26 cellular contexts compared by ENCODE assay signal in the genomic region with DNA sequence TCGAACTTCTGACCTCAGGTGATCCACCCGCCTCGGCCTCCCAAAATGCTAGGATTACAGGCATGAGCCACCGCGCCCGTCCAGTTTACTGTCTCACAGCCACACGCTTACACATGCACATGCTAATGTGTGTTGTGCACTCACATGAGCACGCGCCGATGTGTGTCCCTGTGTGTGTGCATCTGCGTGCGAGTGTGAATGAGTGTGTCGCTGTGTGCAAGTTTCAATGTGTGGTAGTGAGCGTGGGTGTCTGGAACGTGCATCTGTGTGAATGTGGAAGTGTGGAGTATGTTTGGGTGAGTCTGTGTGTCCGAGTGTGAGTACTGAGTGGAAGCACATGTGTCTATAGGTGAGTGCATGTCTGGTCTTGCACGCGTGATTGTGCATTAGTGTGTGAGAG. TPM values are rescaled to one million over a fixed set of nuclear protein-coding genes. Genes with fewer than 3 reads are reported as not detected.
"Had no signal": no experiment of that assay in that cellular context is flagged by ENCODE, and none has a peak within 500 bp of the region (broad histone marks: within the 10 kb centered on the region; RNA-seq: fewer than 3 reads in every experiment).

No MANE protein-coding gene starts in this region.

- H3K36me3 ChIP-seq: esophagus squamous epithelium, lower lobe of right lung, spleen, tibial artery, upper lobe of left lung had no signal

- H2AFZ ChIP-seq: parathyroid adenoma had no signal

- H3K4me3 ChIP-seq: esophagus squamous epithelium, lower lobe of right lung, spleen, testis, tibial artery, upper lobe of left lung had no signal

- H3K27ac ChIP-seq: esophagus squamous epithelium, lower lobe of right lung, parathyroid adenoma, spleen, testis, tibial artery, upper lobe of left lung had no signal

- DNase-seq: cortex of kidney; effector memory CD8-positive, alpha-beta T cell; erythroblast; esophagus squamous epithelium; foreskin melanocyte; left ventricle myocardium superior; lower lobe of right lung; naive thymus-derived CD8-positive, alpha-beta T cell; nephron progenitor cell; spleen; stimulated activated CD4-positive, alpha-beta T cell treated with anti-CD3 and anti-CD28 coated beads, Interleukin-4, amount 100 ng/mL, for 4 hours; stimulated activated naive CD8-positive, alpha-beta T cell treated with anti-CD3 and anti-CD28 coated beads, Interleukin-15, Interleukin-2, amounts not matched to agents 100 U/mL and 50 U/mL, for 24 hours; testis; tibial artery; upper lobe of left lung had no signal

- H3K36me3 Mint-ChIP-seq: stimulated activated memory B cell treated with anti-CD40 and anti-IgM and Interleukin-4, amounts not matched to agents 10 μg/mL and 1 μg/mL and 100 μg/mL, for 72 hours had no signal

- ATAC-seq: effector memory CD8-positive, alpha-beta T cell; left ventricle myocardium superior; lower lobe of right lung; naive thymus-derived CD8-positive, alpha-beta T cell; sciatic nerve; stimulated activated memory B cell treated with anti-CD40 and anti-IgM and Interleukin-4, amounts not matched to agents 10 μg/mL and 1 μg/mL and 100 μg/mL, for 72 hours; stimulated activated naive CD8-positive, alpha-beta T cell treated with anti-CD3 and anti-CD28 coated beads, Interleukin-15, Interleukin-2, amounts not matched to agents 100 U/mL and 50 U/mL, for 24 hours had no signal

- H3K4me3 Mint-ChIP-seq: effector memory CD8-positive, alpha-beta T cell; stimulated activated memory B cell treated with anti-CD40 and anti-IgM and Interleukin-4, amounts not matched to agents 10 μg/mL and 1 μg/mL and 100 μg/mL, for 72 hours had no signal

- H3K9me3 Mint-ChIP-seq: effector memory CD8-positive, alpha-beta T cell; naive thymus-derived CD8-positive, alpha-beta T cell; nephron progenitor cell had no signal

- H3K27ac Mint-ChIP-seq: effector memory CD8-positive, alpha-beta T cell; naive thymus-derived CD8-positive, alpha-beta T cell; progenitor cell of endocrine pancreas; stimulated activated memory B cell treated with anti-CD40 and anti-IgM and Interleukin-4, amounts not matched to agents 10 μg/mL and 1 μg/mL and 100 μg/mL, for 72 hours had no signal

- H3K27me3 ChIP-seq: testis had no signal

- H3K9ac ChIP-seq: parathyroid adenoma had no signal

- FAIRE-seq: endometrium, keratinocyte, urothelium cell line had no signal

- H3K9me3 ChIP-seq: esophagus squamous epithelium, lower lobe of right lung, testis, tibial artery, upper lobe of left lung had no signal

RNA-seq across cellular contexts. Expression of a gene that starts 4.2 kb away (rescaled TPM):
- total RNA-seq: myocyte had no signal

RNA-seq across cellular contexts. Expression of a gene that starts 8.1 kb away (rescaled TPM):
- total RNA-seq: dermis microvascular lymphatic vessel endothelial cell; esophagus squamous epithelium; left ventricle myocardium superior; lower lobe of right lung; mesenteric fat pad; myocyte; naive thymus-derived CD8-positive, alpha-beta T cell; osteoblast; progenitor cell of endocrine pancreas; sciatic nerve; spleen; upper lobe of left lung had no signal
- polyA plus RNA-seq: keratinocyte; naive thymus-derived CD8-positive, alpha-beta T cell; spleen had no signal

RNA-seq across cellular contexts. Expression of a gene that starts 40.6 kb away (rescaled TPM):
- total RNA-seq: dermis microvascular lymphatic vessel endothelial cell, esophagus squamous epithelium, myocyte, osteoblast had no signal
